1 cellular context compared by ENCODE assay signal in the genomic region with DNA sequence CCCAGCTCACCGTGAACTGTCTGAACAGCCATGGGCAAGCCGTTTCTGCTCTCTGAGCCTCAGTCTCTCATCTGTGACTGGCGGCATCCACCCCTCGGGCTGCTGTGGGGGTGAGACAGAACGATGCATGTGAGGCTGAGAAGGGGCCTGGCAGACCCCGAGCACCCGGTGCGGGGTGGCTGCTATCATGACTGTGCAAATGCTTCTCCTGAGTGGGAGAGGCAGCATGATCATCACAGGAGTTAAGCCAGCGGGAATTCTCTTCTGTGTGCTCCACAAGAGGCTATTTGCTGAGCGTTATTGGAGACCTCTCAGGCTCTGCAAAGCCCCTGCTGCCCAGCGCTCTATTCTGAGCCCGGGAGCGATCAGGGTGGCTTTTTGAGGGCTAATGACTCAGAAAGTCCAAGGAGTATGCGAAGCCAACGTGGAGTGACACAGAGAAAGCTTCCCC.
TF ChIP-seq lines count a peak whose summit lies in the region.

No MANE protein-coding gene starts in this region.

TF ChIP-seq in WTC11, 78 proteins besides CTCF, POLR2A, EP300 and RAD21 (continued from another document):
- TF ChIP-seq, protein P1, sequence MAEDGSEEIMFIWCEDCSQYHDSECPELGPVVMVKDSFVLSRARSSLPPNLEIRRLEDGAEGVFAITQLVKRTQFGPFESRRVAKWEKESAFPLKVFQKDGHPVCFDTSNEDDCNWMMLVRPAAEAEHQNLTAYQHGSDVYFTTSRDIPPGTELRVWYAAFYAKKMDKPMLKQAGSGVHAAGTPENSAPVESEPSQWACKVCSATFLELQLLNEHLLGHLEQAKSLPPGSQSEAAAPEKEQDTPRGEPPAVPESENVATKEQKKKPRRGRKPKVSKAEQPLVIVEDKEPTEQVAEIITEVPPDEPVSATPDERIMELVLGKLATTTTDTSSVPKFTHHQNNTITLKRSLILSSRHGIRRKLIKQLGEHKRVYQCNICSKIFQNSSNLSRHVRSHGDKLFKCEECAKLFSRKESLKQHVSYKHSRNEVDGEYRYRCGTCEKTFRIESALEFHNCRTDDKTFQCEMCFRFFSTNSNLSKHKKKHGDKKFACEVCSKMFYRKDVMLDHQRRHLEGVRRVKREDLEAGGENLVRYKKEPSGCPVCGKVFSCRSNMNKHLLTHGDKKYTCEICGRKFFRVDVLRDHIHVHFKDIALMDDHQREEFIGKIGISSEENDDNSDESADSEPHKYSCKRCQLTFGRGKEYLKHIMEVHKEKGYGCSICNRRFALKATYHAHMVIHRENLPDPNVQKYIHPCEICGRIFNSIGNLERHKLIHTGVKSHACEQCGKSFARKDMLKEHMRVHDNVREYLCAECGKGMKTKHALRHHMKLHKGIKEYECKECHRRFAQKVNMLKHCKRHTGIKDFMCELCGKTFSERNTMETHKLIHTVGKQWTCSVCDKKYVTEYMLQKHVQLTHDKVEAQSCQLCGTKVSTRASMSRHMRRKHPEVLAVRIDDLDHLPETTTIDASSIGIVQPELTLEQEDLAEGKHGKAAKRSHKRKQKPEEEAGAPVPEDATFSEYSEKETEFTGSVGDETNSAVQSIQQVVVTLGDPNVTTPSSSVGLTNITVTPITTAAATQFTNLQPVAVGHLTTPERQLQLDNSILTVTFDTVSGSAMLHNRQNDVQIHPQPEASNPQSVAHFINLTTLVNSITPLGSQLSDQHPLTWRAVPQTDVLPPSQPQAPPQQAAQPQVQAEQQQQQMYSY (CRISPR knock-in tag; IDR thresholded peaks at IDR 0.05) = no peak
- no peak for TF ChIP-seq MYBL2 (CRISPR knock-in tag; IDR thresholded peaks at IDR 0.05)
- TF ChIP-seq NFE2L1 (CRISPR knock-in tag; IDR thresholded peaks at IDR 0.05) = no peak
- TF ChIP-seq ESRRA (CRISPR knock-in tag; IDR thresholded peaks at IDR 0.05; ENCODE audit: borderline replicate concordance) = no peak
- no peak for TF ChIP-seq ELF4 (CRISPR knock-in tag; IDR thresholded peaks at IDR 0.05; ENCODE audit: low read depth)
- no peak for TF ChIP-seq NR3C1 (CRISPR knock-in tag; conservative IDR thresholded peaks at IDR 0.05; ENCODE audit: low read depth)
